Comparison of ENCODE assay signal across 10 cellular contexts in genomic region chr5:5140051-5141010, GRCh38. TPM values are rescaled to one million over a fixed set of nuclear protein-coding genes. Genes with fewer than 3 reads are reported as not detected.
A peak's percentile ranks its signal among the peaks of the same experiment; 100 is the strongest.
DNase-seq lines count a peak whose midpoint lies in the region; ATAC-seq and TF ChIP-seq lines count a peak whose summit lies in the region.
"Had no signal": no experiment of that assay in that cellular context is flagged by ENCODE, and none has a peak within 500 bp of the region (broad histone marks: within the 10 kb centered on the region; RNA-seq: fewer than 3 reads in every experiment).

TSS of gene ADAMTS16 (plus strand) at chr5:5140330. CDS start at chr5:5140468, 138 bp downstream.

- no peak within 1 kb of the TSS for H3K4me3 Mint-ChIP-seq in activated CD8-positive, alpha-beta memory T cell treated with anti-CD3 and anti-CD28 coated beads, Interleukin-2, amount 10 ng/mL, durations not matched to agents 7 days and 5 days

- H3K36me3 ChIP-seq in cardiac muscle cell (no peaks in the 10 kb centered on the region), mesodermal cell (ENCODE audit: control insufficient read depth, insufficient read depth, low read length) (no peaks in the 10 kb centered on the region), urinary bladder (ENCODE audit: insufficient read depth) (no peaks in the 10 kb centered on the region)

- H3K36me3 Mint-ChIP-seq in activated CD8-positive, alpha-beta memory T cell treated with anti-CD3 and anti-CD28 coated beads, Interleukin-2, amount 10 ng/mL, durations not matched to agents 7 days and 5 days = no peaks in the 10 kb centered on the region

- intact Hi-C loops in Right ventricle myocardium superior (cut with DNase I) = loop anchor here (5.0 kb wide), 2 partner anchors 257 to 277 kb away; no protein-coding TSS in a partner anchor

- ATAC-seq in Right ventricle myocardium superior (ENCODE audit: poor library complexity) = no peak
- ATAC-seq in activated CD8-positive, alpha-beta memory T cell treated with anti-CD3 and anti-CD28 coated beads, Interleukin-2, amount 10 ng/mL, durations not matched to agents 7 days and 5 days = no peak
- no peak for ATAC-seq in HG02885 (IDR thresholded peaks at IDR 0.05; ENCODE audit: poor library complexity, unreplicated experiment)

- no peaks in the 10 kb centered on the region for H3K9me3 ChIP-seq in cardiac muscle cell (ENCODE audit: low read depth)
- H3K9me3 ChIP-seq in mesodermal cell (ENCODE audit: control insufficient read depth, low read length) = no peaks in the 10 kb centered on the region

- H3K27me3 Mint-ChIP-seq in activated CD8-positive, alpha-beta memory T cell treated with anti-CD3 and anti-CD28 coated beads, Interleukin-2, amount 10 ng/mL, durations not matched to agents 7 days and 5 days = peaks cover 25% of the 10 kb centered on the region

- H3K4me1 ChIP-seq in cardiac muscle cell (ENCODE audit: low read depth) = peaks cover 5% of the 10 kb centered on the region
- H3K4me1 ChIP-seq in mesodermal cell (ENCODE audit: control insufficient read depth, insufficient read depth, low read length, poor library complexity, severe bottlenecking) = peaks cover 6% of the 10 kb centered on the region
- peaks cover 2% of the 10 kb centered on the region for H3K4me1 ChIP-seq in urinary bladder (ENCODE audit: insufficient read depth)

- H3K27ac Mint-ChIP-seq in activated CD8-positive, alpha-beta memory T cell treated with anti-CD3 and anti-CD28 coated beads, Interleukin-2, amount 10 ng/mL, durations not matched to agents 7 days and 5 days = no peak within 1 kb of the TSS

- no peak for TF ChIP-seq CTCF in cardiac muscle cell (IDR thresholded peaks at IDR 0.05; ENCODE audit: low read depth, low read length)

- 0% methylated on average over 28 to 54 of the region's 97 CpGs for WGBS in mesodermal cell (ENCODE audit: insufficient coverage in 2 of 2), 2 experiments
- 1% methylated on average over 96 of the region's 97 CpGs for WGBS in urinary bladder

- no peaks in the 10 kb centered on the region for H3K9me3 Mint-ChIP-seq in activated CD8-positive, alpha-beta memory T cell treated with anti-CD3 and anti-CD28 coated beads, Interleukin-2, amount 10 ng/mL, durations not matched to agents 7 days and 5 days (ENCODE audit: low read depth)

- peak in 1 of 2 donors; percentile 40 for DNase-seq in cardiac muscle cell (ENCODE audit: low read depth in 1 of 2, low spot score in 1 of 2)
- no peak for DNase-seq in Right ventricle myocardium superior
- peak; percentile 39 for DNase-seq in cerebellar cortex (ENCODE audit: low spot score)
- no peak for DNase-seq in activated CD8-positive, alpha-beta memory T cell treated with anti-CD3 and anti-CD28 coated beads, Interleukin-2, amount 10 ng/mL, durations not matched to agents 7 days and 5 days
- DNase-seq in GOT3 (lab: John Stamatoyannopoulos, UW) = no peak
- DNase-seq: activated CD8-positive, alpha-beta memory T cell treated with anti-CD3 and anti-CD28 coated beads for 24 hours had no signal

- H3K4me3 ChIP-seq in cardiac muscle cell = peak within 1 kb of the TSS; percentile 35
- H3K4me3 ChIP-seq in mesodermal cell (ENCODE audit: extremely low read depth, insufficient read depth, low read length, poor library complexity, severe bottlenecking) = peak within 1 kb of the TSS; percentile 33
- peak within 1 kb of the TSS; percentile 21 for H3K4me3 ChIP-seq in urinary bladder (ENCODE audit: low read depth, low read length)

- CTCF ChIA-PET in activated CD8-positive, alpha-beta memory T cell treated with anti-CD3 and anti-CD28 coated beads, Interleukin-2, amount 10 ng/mL, durations not matched to agents 7 days and 5 days (lab: Charles Lee) = no interaction called here

- H3K27me3 ChIP-seq in cardiac muscle cell = peaks cover 29% of the 10 kb centered on the region

- peaks cover 3% of the 10 kb centered on the region for H3K4me1 Mint-ChIP-seq in activated CD8-positive, alpha-beta memory T cell treated with anti-CD3 and anti-CD28 coated beads, Interleukin-2, amount 10 ng/mL, durations not matched to agents 7 days and 5 days

- H3K27ac ChIP-seq in cardiac muscle cell (no peak within 1 kb of the TSS), mesodermal cell (ENCODE audit: low read depth, low read length, severe bottlenecking) (no peak within 1 kb of the TSS), urinary bladder (ENCODE audit: low read depth) (no peak within 1 kb of the TSS)

RNA-seq across cellular contexts. Expression of gene ADAMTS16, which starts in this region (rescaled TPM):
- not detected in 2 replicates for total RNA-seq in cardiac muscle cell
- polyA plus RNA-seq in cardiac muscle cell = 0.07 TPM in 1 of 2 replicates, not detected in the other
- 0.05 TPM for total RNA-seq in Right ventricle myocardium superior
- polyA plus RNA-seq in mesodermal cell (2013, experiment 1 of 2) = 0.96 TPM
- polyA plus RNA-seq in mesodermal cell (2013, experiment 2 of 2) = 0.96 TPM
- total RNA-seq in urinary bladder = 13.5 TPM
- 0.16 TPM for polyA plus RNA-seq in urinary bladder
- total RNA-seq in activated CD8-positive, alpha-beta memory T cell treated with anti-CD3 and anti-CD28 coated beads, Interleukin-2, amount 10 ng/mL, durations not matched to agents 7 days and 5 days = not detected
- total RNA-seq: endothelial cell of umbilical vein had no signal
- polyA plus RNA-seq: endothelial cell of umbilical vein had no signal

Comparison
In these comparisons a context has a peak if more than half of its experiments do, and no peak if none do; other contexts are left out.
1. RNA of gene ADAMTS16 (total RNA-seq): 13.5 TPM in urinary bladder (single experiment); 0.05 TPM in Right ventricle myocardium superior (single experiment), not detected in cardiac muscle cell and not detected in activated CD8-positive, alpha-beta memory T cell treated with anti-CD3 and anti-CD28 coated beads, Interleukin-2, amount 10 ng/mL, durations not matched to agents 7 days and 5 days; every median in the first group is over 10 times any median in the second.
2. Peak in every context shown above with its lines, with median percentiles within 50 percentile points of each other: H3K4me3 ChIP-seq.